Comparison of ENCODE assay signal across 14 cellular contexts in the genomic region with DNA sequence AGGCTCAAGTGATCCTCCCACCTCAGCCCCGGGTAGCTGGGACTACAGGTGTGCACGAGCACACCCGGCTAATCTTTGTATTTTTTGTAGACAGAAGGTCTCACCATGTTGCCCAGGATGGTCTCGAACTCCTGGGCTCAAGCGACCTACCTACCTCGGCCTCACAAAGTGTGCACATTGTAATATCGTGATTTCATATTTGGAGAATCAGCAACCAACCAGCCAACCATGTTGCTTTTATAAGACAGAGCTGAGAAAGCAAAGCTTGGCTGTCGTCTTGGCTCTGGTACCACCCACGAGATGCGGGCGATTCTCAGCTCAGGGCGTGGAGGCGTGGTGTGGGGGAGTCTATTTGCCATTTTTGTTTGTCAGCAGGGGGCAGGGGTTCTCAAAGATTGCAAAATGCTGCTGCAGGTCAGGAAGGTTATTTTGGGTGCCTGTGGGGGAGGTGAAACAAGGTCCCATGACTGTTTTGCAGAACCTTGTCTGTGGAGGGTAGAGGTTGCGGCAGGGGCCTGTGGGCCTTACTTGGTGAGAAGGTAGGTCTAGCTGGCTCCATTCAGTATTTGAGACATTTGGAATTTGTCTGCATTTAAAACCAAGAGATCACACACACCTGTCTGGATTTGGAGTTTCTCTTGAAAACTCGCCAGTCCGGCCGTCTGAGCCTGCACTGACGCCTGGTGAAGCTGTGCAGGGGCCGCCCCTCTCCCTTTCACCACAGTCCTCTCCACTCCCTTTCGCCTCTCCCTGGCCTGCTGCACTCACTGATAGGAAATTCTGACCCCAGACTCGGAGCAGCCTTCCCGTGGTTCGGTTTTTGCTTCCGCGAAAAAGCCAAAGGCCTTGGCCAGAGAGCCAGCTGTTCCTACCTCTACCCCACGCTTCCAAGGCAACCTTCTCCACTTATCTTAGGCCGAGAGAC. TPM values are rescaled to one million over a fixed set of nuclear protein-coding genes. Genes with fewer than 3 reads are reported as not detected.
A peak's percentile ranks its signal among the peaks of the same experiment; 100 is the strongest.
DNase-seq lines count a peak whose midpoint lies in the region; ATAC-seq and TF ChIP-seq lines count a peak whose summit lies in the region.
"Had no signal": no experiment of that assay in that cellular context is flagged by ENCODE, and none has a peak within 500 bp of the region (broad histone marks: within the 10 kb centered on the region; RNA-seq: fewer than 3 reads in every experiment).

No MANE protein-coding gene starts in this region.

- H3K9me3 ChIP-seq in PC-9 (ENCODE audit: insufficient read depth, low read depth): no peaks in the 10 kb centered on the region
- H3K9me3 ChIP-seq: colonic mucosa, neutrophil had no signal

- H2AFZ ChIP-seq in PC-9: no peak overlapping the region

- H3K27ac Mint-ChIP-seq in activated naive CD8-positive, alpha-beta T cell: peak overlapping the region; percentile 56
- H3K27ac Mint-ChIP-seq in activated naive CD8-positive, alpha-beta T cell treated with anti-CD3 and anti-CD28 coated beads, Interleukin-2, amount 50 U/mL, for 24 hours: no peak overlapping the region
- H3K27ac Mint-ChIP-seq in glutamatergic neuron (ENCODE audit: unreplicated experiment): peak overlapping the region; percentile 26
- H3K27ac Mint-ChIP-seq in stimulated activated memory B cell treated with anti-CD40 and anti-IgM and Interleukin-4, amounts not matched to agents 10 μg/mL and 1 μg/mL and 100 μg/mL, for 72 hours: peak overlapping the region; percentile 50

- no peaks in the 10 kb centered on the region for H3F3A ChIP-seq in PC-9 (ENCODE audit: insufficient read depth, low read depth)

- no peak overlapping the region for H3K4me2 ChIP-seq in PC-9

- no peaks in the 10 kb centered on the region for H3K9me2 ChIP-seq in PC-9 (ENCODE audit: insufficient read depth)

- H3K27me3 Mint-ChIP-seq in activated naive CD8-positive, alpha-beta T cell: no peaks in the 10 kb centered on the region
- H3K27me3 Mint-ChIP-seq in activated naive CD8-positive, alpha-beta T cell treated with anti-CD3 and anti-CD28 coated beads, Interleukin-2, amount 50 U/mL, for 24 hours: no peaks in the 10 kb centered on the region
- peaks cover 3% of the 10 kb centered on the region for H3K27me3 Mint-ChIP-seq in glutamatergic neuron (ENCODE audit: unreplicated experiment)
- H3K27me3 Mint-ChIP-seq in stimulated activated memory B cell treated with anti-CD40 and anti-IgM and Interleukin-4, amounts not matched to agents 10 μg/mL and 1 μg/mL and 100 μg/mL, for 72 hours: no peaks in the 10 kb centered on the region

- H3K4me1 Mint-ChIP-seq in activated naive CD8-positive, alpha-beta T cell (ENCODE audit: low read depth): no peaks in the 10 kb centered on the region
- H3K4me1 Mint-ChIP-seq in activated naive CD8-positive, alpha-beta T cell treated with anti-CD3 and anti-CD28 coated beads, Interleukin-2, amount 50 U/mL, for 24 hours: peaks cover 3% of the 10 kb centered on the region
- no peaks in the 10 kb centered on the region for H3K4me1 Mint-ChIP-seq in glutamatergic neuron (ENCODE audit: low read depth, unreplicated experiment)
- peaks cover 17% of the 10 kb centered on the region for H3K4me1 Mint-ChIP-seq in stimulated activated memory B cell treated with anti-CD40 and anti-IgM and Interleukin-4, amounts not matched to agents 10 μg/mL and 1 μg/mL and 100 μg/mL, for 72 hours

- H4K20me1 ChIP-seq in PC-9 (ENCODE audit: insufficient read depth): no peaks in the 10 kb centered on the region

- H3K4me1 ChIP-seq in PC-9 (replicated peaks; ENCODE audit: insufficient read depth): no peaks in the 10 kb centered on the region
- H3K4me1 ChIP-seq: colonic mucosa had no signal

- H3K27ac ChIP-seq in PC-9: no peak overlapping the region
- H3K27ac ChIP-seq: colonic mucosa, neutrophil had no signal

- POLR2A ChIA-PET in PC-9 (lab: Charles Lee; ENCODE audit: unreplicated experiment): no interaction called here

- in situ Hi-C loops in G401 (cut with HindIII; ENCODE audit: low sequenced_read_pairs): no loop called here

- H3K4me3 Mint-ChIP-seq in activated naive CD8-positive, alpha-beta T cell: no peak overlapping the region
- H3K4me3 Mint-ChIP-seq in activated naive CD8-positive, alpha-beta T cell treated with anti-CD3 and anti-CD28 coated beads, Interleukin-2, amount 50 U/mL, for 24 hours: no peak overlapping the region
- no peak overlapping the region for H3K4me3 Mint-ChIP-seq in glutamatergic neuron (ENCODE audit: unreplicated experiment)
- H3K4me3 Mint-ChIP-seq in stimulated activated memory B cell treated with anti-CD40 and anti-IgM and Interleukin-4, amounts not matched to agents 10 μg/mL and 1 μg/mL and 100 μg/mL, for 72 hours: peak overlapping the region; percentile 8

- H3K36me3 ChIP-seq in PC-9 (ENCODE audit: low read depth): no peaks in the 10 kb centered on the region

- intact Hi-C loops in PC-9 (cut with micrococcal nuclease; ENCODE audit: unreplicated experiment): no loop called here

- H3K27me3 ChIP-seq in PC-9 (ENCODE audit: insufficient read depth, low read depth): no peaks in the 10 kb centered on the region
- H3K27me3 ChIP-seq: colonic mucosa, neutrophil had no signal

- no peaks in the 10 kb centered on the region for H3K79me2 ChIP-seq in PC-9 (ENCODE audit: low read depth)

- no peak for ATAC-seq in activated naive CD8-positive, alpha-beta T cell treated with anti-CD3 and anti-CD28 coated beads, Interleukin-2, amount 50 U/mL, for 24 hours
- ATAC-seq in stimulated activated memory B cell treated with anti-CD40 and anti-IgM and Interleukin-4, amounts not matched to agents 10 μg/mL and 1 μg/mL and 100 μg/mL, for 72 hours: peak; percentile 35
- ATAC-seq in HG02588 (IDR thresholded peaks at IDR 0.05; ENCODE audit: unreplicated experiment): no peak

- DNase-seq in activated naive CD8-positive, alpha-beta T cell treated with anti-CD3 and anti-CD28 coated beads, Interleukin-2, amount 50 U/mL, for 24 hours: no peak
- DNase-seq in PC-9: no peak
- DNase-seq in glutamatergic neuron: no peak
- DNase-seq in stimulated activated CD4-positive, alpha-beta T cell treated with anti-CD3 and anti-CD28 coated beads, Interleukin-12 subunit alpha, Interleukin-12 subunit beta, amount 100 ng/mL, for 4 hours: no peak
- DNase-seq in G401 (ENCODE audit: low spot score): no peak
- DNase-seq: activated CD4-positive, alpha-beta T cell treated with anti-CD3 and anti-CD28 coated beads, Interleukin-2, amount 50 U/mL, for 1 hour; activated naive CD4-positive, alpha-beta T cell treated with Interleukin-2 at 50 U/mL for 16 hours; colonic mucosa; NCI-H187 treated with DMSO at 0.1 percent for 48 hours; SW 1271 had no signal

- CTCF ChIA-PET in PC-9 (lab: Charles Lee): no interaction called here

- BruUV-seq in PC-9 (replicated peaks; lab: Mats Ljungman, UMichigan): TSS peak; percentile 20

- no peaks in the 10 kb centered on the region for H3K9me3 Mint-ChIP-seq in activated naive CD8-positive, alpha-beta T cell (ENCODE audit: low read depth)
- H3K9me3 Mint-ChIP-seq in activated naive CD8-positive, alpha-beta T cell treated with anti-CD3 and anti-CD28 coated beads, Interleukin-2, amount 50 U/mL, for 24 hours: no peaks in the 10 kb centered on the region
- H3K9me3 Mint-ChIP-seq in glutamatergic neuron (ENCODE audit: unreplicated experiment): peaks cover 5% of the 10 kb centered on the region
- no peaks in the 10 kb centered on the region for H3K9me3 Mint-ChIP-seq in stimulated activated memory B cell treated with anti-CD40 and anti-IgM and Interleukin-4, amounts not matched to agents 10 μg/mL and 1 μg/mL and 100 μg/mL, for 72 hours

- peaks cover 2% of the 10 kb centered on the region for H3K36me3 Mint-ChIP-seq in activated naive CD8-positive, alpha-beta T cell
- peaks cover 14% of the 10 kb centered on the region for H3K36me3 Mint-ChIP-seq in activated naive CD8-positive, alpha-beta T cell treated with anti-CD3 and anti-CD28 coated beads, Interleukin-2, amount 50 U/mL, for 24 hours (ENCODE audit: low read depth)
- peaks cover 1% of the 10 kb centered on the region for H3K36me3 Mint-ChIP-seq in glutamatergic neuron (ENCODE audit: unreplicated experiment)
- H3K36me3 Mint-ChIP-seq in stimulated activated memory B cell treated with anti-CD40 and anti-IgM and Interleukin-4, amounts not matched to agents 10 μg/mL and 1 μg/mL and 100 μg/mL, for 72 hours: peaks cover 24% of the 10 kb centered on the region

- H3K4me3 ChIP-seq in PC-9: no peak overlapping the region
- H3K4me3 ChIP-seq: colonic mucosa had no signal

- TF ChIP-seq CTCF in PC-9 (conservative IDR thresholded peaks at IDR 0.05): no peak
- TF ChIP-seq CTCF in glutamatergic neuron (IDR thresholded peaks at IDR 0.05; ENCODE audit: partially characterized antibody, unreplicated experiment): no peak

RNA-seq across cellular contexts. Expression of a gene that starts 15.4 kb away (rescaled TPM):
- 17.8 and 18.6 TPM in 2 replicates for total RNA-seq in PC-9 (2021)
- 23.6 TPM for total RNA-seq in glutamatergic neuron (ENCODE audit: unreplicated experiment)
- 5.7 and 6.6 TPM in 2 replicates for total RNA-seq in G401 (2014; rRNA removed; shearing (Covaris generic))

RNA-seq across cellular contexts. Expression of a gene that starts 15.4 kb away (rescaled TPM):
- total RNA-seq in PC-9 (2021): 60.1 and 76.3 TPM in 2 replicates
- total RNA-seq in glutamatergic neuron (ENCODE audit: unreplicated experiment): 32.6 TPM
- 182 and 187 TPM in 2 replicates for total RNA-seq in G401 (2014; rRNA removed; shearing (Covaris generic))
